Comparison of ENCODE assay signal across 11 cellular contexts in genomic region chr2:12044857-12045256, GRCh38.
DNase-seq lines count a peak whose midpoint lies in the region; ATAC-seq, FAIRE-seq and TF ChIP-seq lines count a peak whose summit lies in the region.
"Had no signal": no experiment of that assay in that cellular context is flagged by ENCODE, and none has a peak within 500 bp of the region (broad histone marks: within the 10 kb centered on the region; RNA-seq: fewer than 3 reads in every experiment).

No MANE protein-coding gene starts in this region.

- H3K4me1 ChIP-seq in esophagus muscularis mucosa: no peaks in the 10 kb centered on the region
- H3K4me1 ChIP-seq: body of pancreas, Caco-2 had no signal

- no peak for TF ChIP-seq EP300 in esophagus muscularis mucosa (IDR thresholded peaks at IDR 0.05)

- 73% methylated on average over 8 of the region's 8 CpGs for WGBS in esophagus muscularis mucosa

- no peak overlapping the region for H3K4me3 ChIP-seq in esophagus muscularis mucosa
- H3K4me3 ChIP-seq: body of pancreas had no signal

- peaks cover 56% of the 10 kb centered on the region for H3K4me1 Mint-ChIP-seq in CD14-positive monocyte

- H3K36me3 ChIP-seq in esophagus muscularis mucosa: no peaks in the 10 kb centered on the region

- peaks cover 0 to 7% (median 2%) of the 10 kb centered on the region in 3 donors for H3K27me3 Mint-ChIP-seq in CD14-positive monocyte (ENCODE audit: low read depth in 3 of 3)

- H3K36me3 Mint-ChIP-seq in CD14-positive monocyte: peaks cover 0 to 5% of the 10 kb centered on the region in 2 donors

- peaks cover 0 to 7% (median 3%) of the 10 kb centered on the region in 7 donors for H3K9me3 Mint-ChIP-seq in CD14-positive monocyte

- intact Hi-C loops in CD14-positive monocyte (cut with micrococcal nuclease): loop anchor here in 1 of 2 donors (10.0 kb wide), 1 partner anchor 180 kb away; no protein-coding TSS in a partner anchor
- intact Hi-C loops in esophagus muscularis mucosa (cut with DNase I): no loop called here

- DNase-seq in CD14-positive monocyte (ENCODE audit: low spot score): no peak
- no peak for DNase-seq in NCI-H2196 (lab: John Stamatoyannopoulos, UW; ENCODE audit: unreplicated experiment)
- no peak for DNase-seq in RCC 7860 (ENCODE audit: low spot score)
- DNase-seq in esophagus muscularis mucosa (ENCODE audit: extremely low spot score): no peak
- DNase-seq: Caco-2, posterior cingulate gyrus had no signal

- H3K27ac ChIP-seq in esophagus muscularis mucosa (replicated peaks in 1 of 4): no peak overlapping the region
- H3K27ac ChIP-seq: body of pancreas had no signal

- peak; percentile 74 for TF ChIP-seq POLR2A in Raji (IDR thresholded peaks at IDR 0.05; ENCODE audit: insufficient read depth, low read depth, low read length)
- TF ChIP-seq POLR2A in esophagus muscularis mucosa (IDR thresholded peaks at IDR 0.05; ENCODE audit: low read depth): no peak

- peak overlapping the region in 1 of 2 donors; percentile 84 for H3K4me3 Mint-ChIP-seq in CD14-positive monocyte

- peak; percentile 33 for ATAC-seq in GM18870 (IDR thresholded peaks at IDR 0.05; ENCODE audit: unreplicated experiment)
- ATAC-seq in HG02870 (IDR thresholded peaks at IDR 0.05; ENCODE audit: unreplicated experiment): peak; percentile 36
- ATAC-seq in HG03280 (IDR thresholded peaks at IDR 0.05; ENCODE audit: unreplicated experiment): no peak
- ATAC-seq: body of pancreas had no signal

- peak overlapping the region in 5 of 7 donors; percentile 32 to 79 (median 54) for H3K27ac Mint-ChIP-seq in CD14-positive monocyte

- TF ChIP-seq CTCF in CD14-positive monocyte (IDR thresholded peaks at IDR 0.05) (no peak), esophagus muscularis mucosa (IDR thresholded peaks at IDR 0.05) (no peak)

- H3K9me3 ChIP-seq in esophagus muscularis mucosa: no peaks in the 10 kb centered on the region
- H3K9me3 ChIP-seq: body of pancreas, Caco-2 had no signal

- FAIRE-seq in RCC 7860 (lab: Jason Lieb, UNC): no peak

- H3K27me3 ChIP-seq in esophagus muscularis mucosa: no peaks in the 10 kb centered on the region
- H3K27me3 ChIP-seq: body of pancreas had no signal
